ENCODE assay signal across 8 cellular contexts in the genomic region with DNA sequence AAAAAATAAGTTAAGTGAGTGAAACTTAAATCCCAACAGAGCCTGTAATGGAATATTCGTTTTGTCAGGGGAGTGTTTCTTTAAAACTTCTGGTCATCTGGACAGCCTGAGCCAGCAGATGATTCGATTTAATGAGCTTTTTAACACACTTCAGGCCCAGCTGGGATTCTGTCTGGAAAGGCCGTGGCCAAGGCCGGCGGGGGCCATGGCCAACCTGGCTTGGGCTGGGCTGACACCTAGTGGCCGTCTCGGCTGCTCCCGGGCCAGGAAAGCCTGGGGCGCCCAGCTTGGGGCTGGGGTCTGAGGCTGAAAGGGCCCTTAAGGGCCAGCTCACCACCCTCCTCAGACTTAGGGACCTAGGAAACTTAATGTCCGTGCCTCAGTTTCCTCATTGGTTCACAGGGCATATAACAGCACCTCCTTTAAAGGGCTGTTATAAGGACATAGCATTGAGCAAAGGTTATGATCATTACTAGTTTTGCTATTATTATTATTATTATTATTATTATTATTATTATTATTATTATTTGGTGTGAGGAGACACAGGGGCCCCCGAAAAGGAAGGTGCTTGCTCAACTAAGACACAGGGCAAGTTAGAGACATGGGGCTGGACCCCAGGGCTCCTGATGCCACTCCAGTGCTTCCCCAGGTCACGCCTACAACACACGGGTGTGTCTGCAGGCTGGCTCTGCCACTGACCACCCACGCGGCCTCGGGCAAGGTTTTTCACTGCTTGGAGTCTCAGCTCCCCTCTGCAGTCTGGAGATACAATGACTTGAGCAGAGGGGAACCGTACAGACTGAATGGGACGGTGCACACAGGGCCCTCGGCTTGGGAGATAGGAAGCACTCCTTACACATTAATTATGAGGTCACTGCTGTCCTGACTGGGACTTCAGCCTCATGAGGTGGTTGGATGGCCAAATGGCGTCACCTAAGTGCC.
DNase-seq lines count a peak whose midpoint lies in the region; ATAC-seq, FAIRE-seq and TF ChIP-seq lines count a peak whose summit lies in the region.

No MANE protein-coding gene starts in this region.

- in situ Hi-C loops in K562 (cut with MboI) = no loop called here
- in situ Hi-C loops in transverse colon (cut with MboI; ENCODE audit: low pct_ligation_motif_present in 1 of 4, low pct_unique_long_range_greater_than_20kb in 1 of 4, low sequenced_read_pairs in 3 of 4) = loop anchor here (10.0 to 25.0 kb wide), 3 partner anchors 555 to 748 kb away; no protein-coding TSS in a partner anchor

- no peak for TF ChIP-seq EP300 in K562 (IDR thresholded peaks at IDR 0.05; ENCODE audit: low read length)
- no peak for TF ChIP-seq EP300 in transverse colon (IDR thresholded peaks at IDR 0.05; ENCODE audit: low read depth)

- H3K79me2 ChIP-seq in K562 (ENCODE audit: control insufficient read depth, insufficient read depth, low read length) = no peaks in the 10 kb centered on the region

- POLR2A ChIA-PET in K562 (lab: Yijun Ruan, JAX) = interaction anchor here (0.7 kb wide), 2 partner anchors 53 to 1031 kb away, joined by 3 read pairs; no protein-coding TSS in a partner anchor

- TF ChIP-seq RAD21 in K562 (CRISPR knock-in tag; conservative IDR thresholded peaks at IDR 0.05 in 1 of 2, IDR thresholded peaks at IDR 0.05 in 1 of 2) = peak; percentile 39 to 61

- H3K27ac ChIP-seq in K562 (ENCODE audit: extremely low read depth, low read depth, low read length) (no peak overlapping the region), kidney (ENCODE audit: low read depth in 2 of 2, low read length in 2 of 2) (peak overlapping the region; percentile 36 to 38), transverse colon (no peak overlapping the region)

- H3K9ac ChIP-seq in K562 (ENCODE audit: insufficient read depth in 1 of 2, low read depth in 2 of 2, low read length in 2 of 2) (no peak overlapping the region), kidney (ENCODE audit: low read length in 2 of 2) (peak overlapping the region in 1 of 2 donors; percentile 72)

- BruUV-seq in K562 (replicated peaks; lab: Mats Ljungman, UMichigan) = no TSS peak

- H3K27me3 ChIP-seq in MG63 = no peaks in the 10 kb centered on the region
- H3K27me3 ChIP-seq in K562 (ENCODE audit: control insufficient read depth in 2 of 2, insufficient read depth in 2 of 2, low read length in 2 of 2) = peaks cover 0 to 8% of the 10 kb centered on the region in 2 experiments; a peak in 2 of 5 replicates
- no peaks in the 10 kb centered on the region for H3K27me3 ChIP-seq in transverse colon

- H3K36me3 Mint-ChIP-seq in activated T-helper 17 cell treated with anti-CD3 and anti-CD28 coated beads, Interleukin-2, amount 50 U/mL, for 72 hours (ENCODE audit: low read depth) = peaks cover 100% of the 10 kb centered on the region

- peak; percentile 68 to 75 (median 75) for TF ChIP-seq CTCF in K562 (IDR thresholded peaks at IDR 0.05 in 2 of 3, conservative IDR thresholded peaks at IDR 0.05 in 1 of 3; ENCODE audit: insufficient read depth in 2 of 3, low read depth in 1 of 3, low read length in 3 of 3)
- peak; percentile 60 for TF ChIP-seq CTCF in kidney (IDR thresholded peaks at IDR 0.05; ENCODE audit: borderline replicate concordance, extremely low read depth, insufficient read depth)
- TF ChIP-seq CTCF in transverse colon (IDR thresholded peaks at IDR 0.05) = peak; percentile 60 to 75 (median 72)

- TF ChIP-seq POLR2A in K562 (conservative IDR thresholded peaks at IDR 0.05) (no peak), transverse colon (IDR thresholded peaks at IDR 0.05) (no peak)

- peak overlapping the region; percentile 63; the same call in 1 of the 2 replicates for H2AFZ ChIP-seq in K562 (ENCODE audit: low read depth, low read length)

- ATAC-seq in K562 = peak; percentile 95
- no peak for ATAC-seq in HG03095 (IDR thresholded peaks at IDR 0.05; ENCODE audit: unreplicated experiment)
- no peak for ATAC-seq in activated T-helper 17 cell treated with anti-CD3 and anti-CD28 coated beads, Interleukin-2, amount 50 U/mL, for 72 hours (replicated peaks)

- H3K4me3 Mint-ChIP-seq in activated T-helper 17 cell treated with anti-CD3 and anti-CD28 coated beads, Interleukin-2, amount 50 U/mL, for 72 hours = no peak overlapping the region

- WGBS in K562 (ENCODE audit: insufficient coverage, low coverage, missing lambda C conversion rate) = 24% methylated on average over 18 of the region's 20 CpGs
- 52% methylated on average over 20 of the region's 20 CpGs; no CpG with 5 or more reads in 1 of the 2 donors for WGBS in transverse colon (ENCODE audit: low coverage in 1 of 2), 2 donors

- no peaks in the 10 kb centered on the region for H3K9me3 Mint-ChIP-seq in activated T-helper 17 cell treated with anti-CD3 and anti-CD28 coated beads, Interleukin-2, amount 50 U/mL, for 72 hours

- H3K27ac Mint-ChIP-seq in activated T-helper 17 cell treated with anti-CD3 and anti-CD28 coated beads, Interleukin-2, amount 50 U/mL, for 72 hours = no peak overlapping the region

- intact Hi-C loops in K562 (cut with micrococcal nuclease) = loop anchor here (2.0 to 10.0 kb wide), 2 partner anchors 208 to 744 kb away; no protein-coding TSS in a partner anchor
- intact Hi-C loops in kidney (cut with DNase I) = loop anchor here (10.0 kb wide), 1 partner anchor 748 kb away; no protein-coding TSS in a partner anchor
- intact Hi-C loops in transverse colon (cut with DNase I; ENCODE audit: low total_unique reads) = loop anchor here (2.0 kb wide), 1 partner anchor 744 kb away; no protein-coding TSS in a partner anchor

- no peaks in the 10 kb centered on the region for H3K4me1 Mint-ChIP-seq in activated T-helper 17 cell treated with anti-CD3 and anti-CD28 coated beads, Interleukin-2, amount 50 U/mL, for 72 hours

- FAIRE-seq in K562 (lab: Jason Lieb, UNC) = no peak
- FAIRE-seq in kidney (lab: Jason Lieb, UNC) = no peak

- no peaks in the 10 kb centered on the region; a peak in 1 of 5 replicates for H3K4me1 ChIP-seq in K562 (replicated peaks in 1 of 2; ENCODE audit: control insufficient read depth in 2 of 2, insufficient read depth in 2 of 2, low read length in 2 of 2)
- peaks cover 11 to 21% of the 10 kb centered on the region in 2 donors for H3K4me1 ChIP-seq in kidney (ENCODE audit: control insufficient read depth in 1 of 2, insufficient read depth in 1 of 2, low read depth in 1 of 2, low read length in 2 of 2)
- H3K4me1 ChIP-seq in transverse colon = peaks cover 0 to 3% (median 0%) of the 10 kb centered on the region in 4 donors

- no peak overlapping the region for H3K4me2 ChIP-seq in K562 (ENCODE audit: insufficient read depth, low read length)

- no peaks in the 10 kb centered on the region for H3K9me3 ChIP-seq in MG63
- H3K9me3 ChIP-seq in K562 (replicated peaks; ENCODE audit: control insufficient read depth, insufficient read depth, low read depth, low read length) = no peaks in the 10 kb centered on the region
- no peaks in the 10 kb centered on the region for H3K9me3 ChIP-seq in kidney (ENCODE audit: control insufficient read depth in 1 of 2, low read length in 2 of 2)
- no peaks in the 10 kb centered on the region for H3K9me3 ChIP-seq in transverse colon

- H3K36me3 ChIP-seq in MG63 (no peaks in the 10 kb centered on the region), K562 (ENCODE audit: control insufficient read depth, insufficient read depth, low read length) (no peaks in the 10 kb centered on the region), kidney (ENCODE audit: control insufficient read depth in 1 of 2, insufficient read depth in 2 of 2, low read length in 2 of 2) (no peaks in the 10 kb centered on the region), transverse colon (peaks cover 0 to 8% (median 0%) of the 10 kb centered on the region in 4 donors)

- H3K4me3 ChIP-seq in MG63 (no peak overlapping the region), K562 (no peak overlapping the region), kidney (ENCODE audit: low read length in 2 of 2) (no peak overlapping the region), transverse colon (no peak overlapping the region)

- no peaks in the 10 kb centered on the region for H3K27me3 Mint-ChIP-seq in activated T-helper 17 cell treated with anti-CD3 and anti-CD28 coated beads, Interleukin-2, amount 50 U/mL, for 72 hours

- DNase-seq in COR-L47 (lab: John Stamatoyannopoulos, UW) (peak; percentile 58), MG63 (peak; percentile 14), K562 (ENCODE audit: extremely low read depth in 1 of 4, low spot score in 3 of 4) (peak; percentile 43 to 58 (median 52)), kidney (peak; percentile 81), transverse colon (peak; percentile 38), NCI-H2107 (lab: John Stamatoyannopoulos, UW) (no peak)

- no peaks in the 10 kb centered on the region for H3K9me1 ChIP-seq in K562 (ENCODE audit: control insufficient read depth, insufficient read depth, low read length)

- H4K20me1 ChIP-seq in K562 (replicated peaks; ENCODE audit: control insufficient read depth, insufficient read depth, low read length) = peaks cover 5% of the 10 kb centered on the region; the same call in 1 of the 2 replicates

- CTCF ChIA-PET in K562 (lab: Yijun Ruan, JAX; ENCODE audit: low intra/inter-chr PET ratio) = interaction anchor here (0.6 to 1.0 kb wide), 5 partner anchors 179 to 1004 kb away, joined by 3 to 4 read pairs (median 3); no protein-coding TSS in a partner anchor

TF ChIP-seq in K562, 482 proteins besides CTCF, POLR2A, EP300 and RAD21:
- no peak for TF ChIP-seq ZNF384 (IDR thresholded peaks at IDR 0.05; ENCODE audit: low read depth, low read length)
- TF ChIP-seq ZFPM2 (CRISPR knock-in tag; IDR thresholded peaks at IDR 0.05) = no peak
- TF ChIP-seq SMC3 (conservative IDR thresholded peaks at IDR 0.05; ENCODE audit: insufficient read depth, low read depth, low read length) = 0 out of 2 replicates have a peak, but pooled peaks have one; percentile 41
- peak in 1 of 2 experiments; percentile 66; a peak in 2 of 4 replicates for TF ChIP-seq MAZ (CRISPR knock-in tag; conservative IDR thresholded peaks at IDR 0.05 in 1 of 2, IDR thresholded peaks at IDR 0.05 in 1 of 2)
- TF ChIP-seq YY1 (IDR thresholded peaks at IDR 0.05; ENCODE audit: borderline replicate concordance in 1 of 3, control insufficient read depth in 1 of 3, extremely low read depth in 1 of 3, insufficient read depth in 3 of 3, insufficient read length in 1 of 3, insufficient replicate concordance in 2 of 3, low read depth in 1 of 3, low read length in 2 of 3) = peak in 1 of 3 experiments; percentile 9
- TF ChIP-seq KLF16 (IDR thresholded peaks at IDR 0.05) = no peak

Comparison
In these comparisons a context has a peak if more than half of its experiments do, and no peak if none do; other contexts are left out.
1. H3K27ac ChIP-seq: peak in kidney (2 of 2); none in K562 (single experiment) and transverse colon (0 of 4).
2. Peak in every context shown above with its lines, with median percentiles within 50 percentile points of each other: CTCF ChIP-seq.